In the genomic region with DNA sequence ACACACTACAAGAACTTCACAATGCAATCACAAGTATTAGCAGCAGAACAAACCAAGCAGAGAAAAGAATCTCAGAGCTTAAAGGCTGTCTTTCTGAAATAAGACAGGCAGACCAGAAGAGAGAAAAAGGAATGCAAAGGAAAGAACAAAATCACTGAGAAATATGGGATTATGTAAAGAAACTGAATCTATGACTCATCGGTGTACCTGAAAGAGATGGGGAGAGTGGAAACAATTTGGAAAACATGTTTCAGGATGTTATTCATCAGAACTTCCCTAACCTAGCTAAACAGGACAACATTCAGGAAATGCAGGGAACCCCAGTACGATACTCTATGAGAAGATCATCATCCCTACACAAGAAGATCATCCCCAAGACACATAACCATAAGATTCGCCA, we compare ENCODE assay signal across 18 cellular contexts.
"Had no signal": no experiment of that assay in that cellular context is flagged by ENCODE, and none has a peak within 500 bp of the region (broad histone marks: within the 10 kb centered on the region; RNA-seq: fewer than 3 reads in every experiment).

No MANE protein-coding gene starts in this region.

- ATAC-seq: left colon, left lung, lower lobe of right lung, natural killer cell, right lobe of liver, upper lobe of right lung had no signal

- H3K9me3 ChIP-seq: left lung, lower lobe of right lung, ovary, right atrium auricular region, right lobe of liver, suprapubic skin, thoracic aorta, tibial artery, upper lobe of right lung had no signal

- H3K4me3 ChIP-seq: left lung, lower lobe of right lung, ovary, right atrium auricular region, right lobe of liver, skin epidermis, suprapubic skin, thoracic aorta, tibial artery, upper lobe of right lung had no signal

- DNase-seq: hippocampal formation; kidney; left colon; left lung; lower lobe of right lung; naive B cell; natural killer cell; nephron progenitor cell; ovary; right lobe of liver; stimulated activated CD4-positive, alpha-beta T cell treated with anti-CD3 and anti-CD28 coated beads, Interleukin-4, amount 100 ng/mL, for 24 hours; stimulated activated naive CD4-positive, alpha-beta T cell; tibial artery; upper lobe of right lung had no signal

- FAIRE-seq: kidney had no signal

- H3K27ac ChIP-seq: left lung, lower lobe of right lung, ovary, right atrium auricular region, right lobe of liver, skin epidermis, suprapubic skin, thoracic aorta, tibial artery, upper lobe of right lung had no signal

- H3K4me1 ChIP-seq: left lung, lower lobe of right lung, right atrium auricular region, right lobe of liver, suprapubic skin, tibial artery, upper lobe of right lung had no signal

- H3K27me3 ChIP-seq: left lung, ovary, right atrium auricular region, right lobe of liver, suprapubic skin, tibial artery, upper lobe of right lung had no signal

- H3K36me3 ChIP-seq: left lung, lower lobe of right lung, ovary, right atrium auricular region, right lobe of liver, suprapubic skin, thoracic aorta, tibial artery, upper lobe of right lung had no signal
